Comparison of ENCODE assay signal across 9 cellular contexts in the genomic region with DNA sequence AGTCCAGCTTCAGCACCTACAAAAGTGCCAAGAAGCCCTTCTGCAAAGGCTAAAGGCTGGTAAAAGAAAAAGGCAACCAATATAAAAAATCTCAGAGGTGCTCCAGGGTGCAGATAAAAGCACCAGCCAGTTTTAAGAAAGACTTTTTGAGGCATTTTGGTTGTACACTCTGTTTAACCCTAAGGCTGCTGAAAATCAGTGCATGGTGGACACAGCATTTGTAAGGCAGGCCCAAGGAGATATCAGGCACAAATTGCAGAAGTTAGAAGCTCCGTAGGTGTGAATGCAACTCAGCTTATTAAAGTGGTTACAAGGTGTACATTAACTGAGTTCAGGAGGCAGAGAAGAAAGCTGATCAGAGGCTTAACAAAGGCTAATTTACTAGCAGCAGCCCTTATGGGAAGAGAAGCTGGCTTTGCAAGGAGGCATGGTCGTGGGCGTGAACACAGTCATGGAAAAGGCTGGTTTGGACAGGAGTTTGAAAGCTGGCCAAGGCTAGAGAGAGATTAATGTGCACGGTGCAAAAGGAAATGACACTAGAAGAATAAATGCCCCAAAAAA. TPM values are rescaled to one million over a fixed set of nuclear protein-coding genes. Genes with fewer than 3 reads are reported as not detected.
DNase-seq lines count a peak whose midpoint lies in the region; ATAC-seq, FAIRE-seq and TF ChIP-seq lines count a peak whose summit lies in the region.
"Had no signal": no experiment of that assay in that cellular context is flagged by ENCODE, and none has a peak within 500 bp of the region (broad histone marks: within the 10 kb centered on the region; RNA-seq: fewer than 3 reads in every experiment).

No MANE protein-coding gene starts in this region.

- no peak overlapping the region for H2AFZ ChIP-seq in K562 (ENCODE audit: low read depth, low read length)

- H4K20me1 ChIP-seq in BLaER1 treated with 17β-estradiol and CSF1 and Interleukin-3, amounts not matched to agents 10 nM and 100 nM: no peaks in the 10 kb centered on the region
- H4K20me1 ChIP-seq in K562 (replicated peaks; ENCODE audit: control insufficient read depth, insufficient read depth, low read length): no peaks in the 10 kb centered on the region

- H3K27me3 ChIP-seq in BLaER1 treated with 17β-estradiol and CSF1 and Interleukin-3, amounts not matched to agents 10 nM and 100 nM: no peaks in the 10 kb centered on the region
- H3K27me3 ChIP-seq in HL-60 (ENCODE audit: insufficient read depth, poor library complexity, severe bottlenecking) (no peaks in the 10 kb centered on the region), K562 (ENCODE audit: control insufficient read depth in 2 of 2, insufficient read depth in 2 of 2, low read length in 2 of 2) (no peaks in the 10 kb centered on the region), mucosa of rectum (ENCODE audit: control insufficient read depth in 2 of 2, insufficient read depth in 2 of 2, low read length in 2 of 2) (no peaks in the 10 kb centered on the region)

- peak overlapping the region in 9 of 11 experiments; percentile 27 to 79 (median 67); a peak in 14 of 22 replicates for H3K27ac ChIP-seq in BLaER1 treated with 17β-estradiol and CSF1 and Interleukin-3, amounts not matched to agents 10 nM and 100 nM
- H3K27ac ChIP-seq in HL-60 (replicated peaks) (no peak overlapping the region), K562 (ENCODE audit: extremely low read depth, low read depth, low read length) (peak overlapping the region; percentile 32; the same call in 2 of the 3 replicates), mucosa of rectum (ENCODE audit: low read depth in 2 of 2, low read length in 2 of 2) (peak overlapping the region; percentile 88 to 91)

- peak overlapping the region; percentile 19 to 74 (median 51); a peak in 20 of 22 replicates for H3K4me2 ChIP-seq in BLaER1 treated with 17β-estradiol and CSF1 and Interleukin-3, amounts not matched to agents 10 nM and 100 nM
- H3K4me2 ChIP-seq in K562 (ENCODE audit: insufficient read depth, low read length): peak overlapping the region; percentile 93

- peak overlapping the region in 4 of 11 experiments; percentile 21 to 60 (median 48); a peak in 5 of 22 replicates for H3K9ac ChIP-seq in BLaER1 treated with 17β-estradiol and CSF1 and Interleukin-3, amounts not matched to agents 10 nM and 100 nM
- peak overlapping the region in 1 of 2 experiments; percentile 86; a peak in 3 of 4 replicates for H3K9ac ChIP-seq in K562 (ENCODE audit: insufficient read depth in 1 of 2, low read depth in 2 of 2, low read length in 2 of 2)
- peak overlapping the region in 1 of 2 donors; percentile 60 for H3K9ac ChIP-seq in mucosa of rectum (ENCODE audit: low read depth in 1 of 2, low read length in 2 of 2)

- peak in 1 of 2 experiments; percentile 43 for DNase-seq in HL-60 (ENCODE audit: low read depth in 1 of 2, low spot score in 1 of 2)
- DNase-seq in K562 (ENCODE audit: extremely low read depth in 1 of 4, low spot score in 3 of 4): peak in 1 of 4 experiments; percentile 20
- no peak for DNase-seq in GM10248 (ENCODE audit: extremely low spot score)
- DNase-seq in activated gamma-delta T cell treated with Interleukin-2 at 50 U/mL for 16 hours: no peak
- no peak for DNase-seq in NCI-H1105 (lab: John Stamatoyannopoulos, UW)
- DNase-seq: amniotic stem cell had no signal

- no TSS peak for BruUV-seq in K562 (replicated peaks; lab: Mats Ljungman, UMichigan)

- FAIRE-seq in K562 (lab: Jason Lieb, UNC): no peak

- no peaks in the 10 kb centered on the region for H3K9me1 ChIP-seq in K562 (ENCODE audit: control insufficient read depth, insufficient read depth, low read length)

- H3K4me3 ChIP-seq in BLaER1 treated with 17β-estradiol and CSF1 and Interleukin-3, amounts not matched to agents 10 nM and 100 nM: peak overlapping the region in 4 of 10 experiments; percentile 9 to 50 (median 15); a peak in 6 of 20 replicates
- H3K4me3 ChIP-seq in HL-60 (replicated peaks; ENCODE audit: insufficient read depth, low read length): peak overlapping the region; percentile 69
- peak overlapping the region; percentile 51 for H3K4me3 ChIP-seq in K562
- peak overlapping the region; percentile 61 to 75 for H3K4me3 ChIP-seq in mucosa of rectum (ENCODE audit: low read length in 2 of 2)

- no peaks in the 10 kb centered on the region for H3K9me3 ChIP-seq in BLaER1 treated with 17β-estradiol and CSF1 and Interleukin-3, amounts not matched to agents 10 nM and 100 nM (replicated peaks in 1 of 11)
- H3K9me3 ChIP-seq in K562 (replicated peaks; ENCODE audit: control insufficient read depth, insufficient read depth, low read depth, low read length) (no peaks in the 10 kb centered on the region), mucosa of rectum (ENCODE audit: control insufficient read depth in 2 of 2, low read length in 2 of 2) (no peaks in the 10 kb centered on the region)

- intact Hi-C loops in K562 (cut with micrococcal nuclease): no loop called here

- ATAC-seq in K562: 0 out of 3 replicates have a peak, but pooled peaks have one; percentile 2
- no peak for ATAC-seq in GM18498 (IDR thresholded peaks at IDR 0.05; ENCODE audit: unreplicated experiment)

- CTCF ChIA-PET in K562 (lab: Yijun Ruan, JAX; ENCODE audit: low intra/inter-chr PET ratio) (no interaction called here), GM10248 (lab: Yijun Ruan, JAX) (interaction anchor here (1.2 to 2.0 kb wide), 5 partner anchors 9 to 65 kb away, joined by 4 to 5 read pairs (median 4); a partner anchor contains a TSS)

- TF ChIP-seq POLR2A in K562 (conservative IDR thresholded peaks at IDR 0.05): no peak

- POLR2A ChIA-PET in K562 (lab: Yijun Ruan, JAX) (interaction anchor here (0.5 to 1.9 kb wide), 15 partner anchors 9 to 403 kb away, joined by 3 to 7 read pairs (median 3); a partner anchor contains a TSS), GM10248 (lab: Yijun Ruan, JAX) (no interaction called here)

- peaks cover 26% of the 10 kb centered on the region for H3K79me2 ChIP-seq in K562 (ENCODE audit: control insufficient read depth, insufficient read depth, low read length)

- TF ChIP-seq EP300 in K562 (IDR thresholded peaks at IDR 0.05; ENCODE audit: low read length): no peak

- no peaks in the 10 kb centered on the region for H3K36me3 ChIP-seq in BLaER1 treated with 17β-estradiol and CSF1 and Interleukin-3, amounts not matched to agents 10 nM and 100 nM
- no peaks in the 10 kb centered on the region; the same call in 2 of the 3 replicates for H3K36me3 ChIP-seq in K562 (ENCODE audit: control insufficient read depth, insufficient read depth, low read length)
- no peaks in the 10 kb centered on the region for H3K36me3 ChIP-seq in mucosa of rectum (ENCODE audit: control insufficient read depth in 2 of 2, insufficient read depth in 2 of 2, low read length in 2 of 2)

- no peak for TF ChIP-seq RAD21 in K562 (CRISPR knock-in tag; conservative IDR thresholded peaks at IDR 0.05 in 1 of 2, IDR thresholded peaks at IDR 0.05 in 1 of 2)

- in situ Hi-C loops in K562 (cut with MboI): no loop called here

- peaks cover 6 to 40% (median 37%) of the 10 kb centered on the region in 10 experiments; a peak in 17 of 20 replicates for H3K4me1 ChIP-seq in BLaER1 treated with 17β-estradiol and CSF1 and Interleukin-3, amounts not matched to agents 10 nM and 100 nM
- peaks cover 10 to 42% of the 10 kb centered on the region in 2 experiments for H3K4me1 ChIP-seq in K562 (replicated peaks in 1 of 2; ENCODE audit: control insufficient read depth in 2 of 2, insufficient read depth in 2 of 2, low read length in 2 of 2)
- H3K4me1 ChIP-seq in mucosa of rectum (ENCODE audit: control insufficient read depth in 2 of 2, insufficient read depth in 2 of 2, low read length in 2 of 2): peaks cover 21 to 27% of the 10 kb centered on the region in 2 donors

- WGBS in K562 (ENCODE audit: insufficient coverage, low coverage, missing lambda C conversion rate): 29% methylated on average over 4 of the region's 4 CpGs

- TF ChIP-seq CTCF in HL-60 (IDR thresholded peaks at IDR 0.05; ENCODE audit: insufficient read depth, low read length): no peak
- TF ChIP-seq CTCF in K562 (IDR thresholded peaks at IDR 0.05 in 2 of 3, conservative IDR thresholded peaks at IDR 0.05 in 1 of 3; ENCODE audit: insufficient read depth in 2 of 3, low read depth in 1 of 3, low read length in 3 of 3): no peak
- no peak for TF ChIP-seq CTCF in GM10248 (IDR thresholded peaks at IDR 0.05; ENCODE audit: control extremely low read depth, extremely low read depth, low read depth, missing control alignments)

TF ChIP-seq in K562, 482 proteins besides CTCF, POLR2A, EP300 and RAD21:
- no peak for TF ChIP-seq GATAD2B (IDR thresholded peaks at IDR 0.05; ENCODE audit: borderline replicate concordance)
- peak; percentile 35 for TF ChIP-seq RBFOX2 (IDR thresholded peaks at IDR 0.05; ENCODE audit: low read depth, low read length)
- no peak for TF ChIP-seq LCOR (CRISPR knock-in tag; IDR thresholded peaks at IDR 0.05)
- TF ChIP-seq, protein P1, sequence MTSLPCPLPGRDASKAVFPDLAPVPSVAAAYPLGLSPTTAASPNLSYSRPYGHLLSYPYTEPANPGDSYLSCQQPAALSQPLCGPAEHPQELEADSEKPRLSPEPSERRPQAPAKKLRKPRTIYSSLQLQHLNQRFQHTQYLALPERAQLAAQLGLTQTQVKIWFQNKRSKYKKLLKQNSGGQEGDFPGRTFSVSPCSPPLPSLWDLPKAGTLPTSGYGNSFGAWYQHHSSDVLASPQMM (CRISPR knock-in tag; IDR thresholded peaks at IDR 0.05): no peak
- no peak for TF ChIP-seq ZFPM2 (CRISPR knock-in tag; IDR thresholded peaks at IDR 0.05)
- 0 out of 2 replicates have a peak, but pooled peaks have one; percentile 1 for TF ChIP-seq TAL1 (IDR thresholded peaks at IDR 0.05)
- 0 out of 4 replicates have a peak, but pooled peaks of 1 of the 2 experiments have one; percentile 11 for TF ChIP-seq KDM1A (IDR thresholded peaks at IDR 0.05)

RNA-seq across cellular contexts. Expression of a gene that starts 21.1 kb away (rescaled TPM):
- 0.49 and 0.53 TPM in 2 replicates for total RNA-seq in K562 (2011; cell fraction: chromatin; rRNA removed; ENCODE audit: low replicate concordance)
- 0.39 TPM in 1 of 2 replicates, not detected in the other for total RNA-seq in K562 (2011; cell fraction: nucleolus; rRNA removed)
- total RNA-seq in K562 (2011; cell fraction: nucleoplasm; rRNA removed): 0.22 and 0.38 TPM in 2 replicates
- 0.09 and 0.37 TPM in 2 replicates for total RNA-seq in K562 (2014; rRNA removed)
- total RNA-seq in K562 (2014; rRNA removed; fragmentation: Illumina TruSeq; extraction: Trizol): 0.25 and 0.29 TPM in 2 replicates
- 0.18 TPM in 1 of 2 replicates, not detected in the other for total RNA-seq in K562 (2015; rRNA removed; fragmentation: Illumina TruSeq; extraction: Trizol)
- 0.20 and 0.24 TPM in 2 replicates for total RNA-seq in K562 (2021)
- 0.50 and 1.9 TPM in 2 replicates for polyA plus RNA-seq in K562 (2011; rRNA removed)
- 1.1 and 2.1 TPM in 2 replicates for polyA plus RNA-seq in K562 (2011; cell fraction: cytosol; rRNA removed)
- polyA plus RNA-seq in K562 (2011; cell fraction: nucleus; rRNA removed): 0.68 and 1.9 TPM in 2 replicates
- 0.22 and 2.0 TPM in 2 replicates for polyA plus RNA-seq in K562 (2012)
- polyA plus RNA-seq in K562 (2014; fragmentation: Illumina TruSeq; extraction: Trizol): 0.15 and 0.28 TPM in 2 replicates
- under 1 TPM; 0.08 to 0.23 TPM for polyA plus RNA-seq in K562 (2014; fragmentation: Nextera tagmentation; extraction: Ambion mirVana)
- polyA plus RNA-seq in K562 (2014; rRNA removed): 0.11 and 0.16 TPM in 2 replicates
- 0.70 and 0.99 TPM in 2 replicates for polyA minus RNA-seq in K562 (2011; rRNA and poly(A)+ RNA removed)
- not detected in 2 replicates for polyA minus RNA-seq in K562 (2011; cell fraction: cytosol; rRNA and poly(A)+ RNA removed)
- polyA minus RNA-seq in K562 (2011; cell fraction: nucleus; rRNA and poly(A)+ RNA removed): 0.67 TPM in 1 of 2 replicates, not detected in the other
